Comparison of ENCODE assay signal across 13 cellular contexts in genomic region chr5:148844433-148845279, GRCh38. TPM values are rescaled to one million over a fixed set of nuclear protein-coding genes. Genes with fewer than 3 reads are reported as not detected.
DNase-seq lines count a peak whose midpoint lies in the region; ATAC-seq and TF ChIP-seq lines count a peak whose summit lies in the region.
"Had no signal": no experiment of that assay in that cellular context is flagged by ENCODE, and none has a peak within 500 bp of the region (broad histone marks: within the 10 kb centered on the region; RNA-seq: fewer than 3 reads in every experiment).

No MANE protein-coding gene starts in this region.

- intact Hi-C loops in CD4-positive, alpha-beta T cell (cut with DNase I, micrococcal nuclease) = loop anchor here in 1 of 2 experiments (10.0 kb wide), 1 partner anchor 110 kb away; no protein-coding TSS in a partner anchor

- H3K9me3 ChIP-seq in CD4-positive, alpha-beta T cell (ENCODE audit: control insufficient read depth, low read length) = no peaks in the 10 kb centered on the region
- no peaks in the 10 kb centered on the region for H3K9me3 ChIP-seq in mesodermal cell (ENCODE audit: control insufficient read depth, low read length)
- no peaks in the 10 kb centered on the region for H3K9me3 ChIP-seq in smooth muscle cell (replicated peaks; ENCODE audit: low read depth)
- H3K9me3 ChIP-seq: thoracic aorta had no signal

- DNase-seq in CD4-positive, alpha-beta T cell = peak in 1 of 10 experiments; percentile 13
- DNase-seq in HFFc6 = no peak
- peak; percentile 47 for DNase-seq in activated gamma-delta T cell treated with anti-CD3 and anti-CD28 coated beads, Interleukin-2, amount 50 U/mL, for 16 hours (ENCODE audit: low read depth)
- DNase-seq in smooth muscle cell (lab: John Stamatoyannopoulos, UW; ENCODE audit: unreplicated experiment) = no peak
- no peak for DNase-seq in activated CD4-positive, CD25-positive, alpha-beta regulatory T cell treated with anti-CD3 and anti-CD28 coated beads, Interleukin-2, amount 50 U/mL, for 72 hours
- no peak for DNase-seq in nucleus accumbens (lab: John Stamatoyannopoulos, UW)
- DNase-seq: amygdala, H7, NCI-H1930, NCI-H774 had no signal

- POLR2A ChIA-PET in CD4-positive, alpha-beta T cell (lab: Charles Lee) = interaction anchor here (0.6 kb wide), 1 partner anchor 13 kb away, joined by 4 read pairs; no protein-coding TSS in a partner anchor

- H3K36me3 Mint-ChIP-seq in CD4-positive, alpha-beta T cell (ENCODE audit: low read depth) = no peaks in the 10 kb centered on the region
- H3K36me3 Mint-ChIP-seq in HFFc6 (ENCODE audit: low read depth) = 0 out of 2 replicates have a peak, but pooled peaks cover 6% of the 10 kb centered on the region

- H3K27me3 ChIP-seq in CD4-positive, alpha-beta T cell (ENCODE audit: control insufficient read depth, insufficient read depth, low read length) = no peaks in the 10 kb centered on the region
- no peaks in the 10 kb centered on the region for H3K27me3 ChIP-seq in smooth muscle cell (ENCODE audit: low read depth)

- no peaks in the 10 kb centered on the region for H3K9me3 Mint-ChIP-seq in CD4-positive, alpha-beta T cell
- no peaks in the 10 kb centered on the region for H3K9me3 Mint-ChIP-seq in HFFc6

- no peaks in the 10 kb centered on the region for H3K79me2 ChIP-seq in smooth muscle cell (ENCODE audit: low read depth)

- H3K4me3 ChIP-seq in mesodermal cell (ENCODE audit: extremely low read depth, insufficient read depth, low read length, poor library complexity, severe bottlenecking) = no peak overlapping the region
- no peak overlapping the region for H3K4me3 ChIP-seq in smooth muscle cell
- H3K4me3 ChIP-seq: thoracic aorta had no signal

- TF ChIP-seq CTCF in CD4-positive, alpha-beta T cell (IDR thresholded peaks at IDR 0.05) = no peak
- TF ChIP-seq CTCF in HFFc6 (IDR thresholded peaks at IDR 0.05) (peak; percentile 33; the same call in 1 of the 2 replicates), smooth muscle cell (IDR thresholded peaks at IDR 0.05; ENCODE audit: borderline replicate concordance, insufficient read depth, poor library complexity, severe bottlenecking) (no peak)

- H4K20me1 ChIP-seq in smooth muscle cell (ENCODE audit: low read depth) = no peaks in the 10 kb centered on the region

- H3K27ac ChIP-seq in CD4-positive, alpha-beta T cell (ENCODE audit: low read depth, low read length) = no peak overlapping the region
- H3K27ac ChIP-seq in mesodermal cell (ENCODE audit: low read depth, low read length, severe bottlenecking) = peak overlapping the region; percentile 80
- no peak overlapping the region for H3K27ac ChIP-seq in smooth muscle cell (ENCODE audit: low read depth)
- H3K27ac ChIP-seq: thoracic aorta had no signal

- H3F3A ChIP-seq in smooth muscle cell (ENCODE audit: low read depth) = no peaks in the 10 kb centered on the region

- H3K36me3 ChIP-seq in mesodermal cell (ENCODE audit: control insufficient read depth, insufficient read depth, low read length) = no peaks in the 10 kb centered on the region
- no peaks in the 10 kb centered on the region for H3K36me3 ChIP-seq in smooth muscle cell (ENCODE audit: low read depth)
- H3K36me3 ChIP-seq: thoracic aorta had no signal

- no peak overlapping the region for H3K9ac ChIP-seq in smooth muscle cell (ENCODE audit: low read depth)

- no peak overlapping the region for H2AFZ ChIP-seq in smooth muscle cell (ENCODE audit: low read depth)

- H3K27me3 Mint-ChIP-seq in CD4-positive, alpha-beta T cell = peaks cover 8% of the 10 kb centered on the region
- H3K27me3 Mint-ChIP-seq in HFFc6 (ENCODE audit: insufficient read depth) = peaks cover 1% of the 10 kb centered on the region

- H3K4me2 ChIP-seq in smooth muscle cell = no peak overlapping the region

- H3K4me1 ChIP-seq in mesodermal cell (ENCODE audit: control insufficient read depth, insufficient read depth, low read length, poor library complexity, severe bottlenecking) = peaks cover 26% of the 10 kb centered on the region
- no peaks in the 10 kb centered on the region for H3K4me1 ChIP-seq in smooth muscle cell (ENCODE audit: low read depth)

- peak; percentile 64 for ATAC-seq in CD4-positive, alpha-beta T cell (ENCODE audit: poor library complexity)
- no peak for ATAC-seq in HG03025 (IDR thresholded peaks at IDR 0.05; ENCODE audit: low FRiP score, unreplicated experiment)

- CTCF ChIA-PET in CD4-positive, alpha-beta T cell (lab: Charles Lee) = interaction anchor here (0.8 to 1.3 kb wide), 2 partner anchors 14 to 113 kb away, joined by 3 to 7 read pairs; no protein-coding TSS in a partner anchor

- H3K4me3 Mint-ChIP-seq in CD4-positive, alpha-beta T cell = no peak overlapping the region
- no peak overlapping the region; the same call in 1 of the 2 replicates for H3K4me3 Mint-ChIP-seq in HFFc6

- no peak overlapping the region for H3K27ac Mint-ChIP-seq in CD4-positive, alpha-beta T cell
- H3K27ac Mint-ChIP-seq in HFFc6 = peak overlapping the region; percentile 3

- whole genome bisulfite sequencing in mesodermal cell (ENCODE audit: insufficient coverage in 2 of 2), 2 experiments = 77 to 94% methylated on average over 2 to 4 of the region's 7 CpGs
- 85% methylated on average over 7 of the region's 7 CpGs for WGBS in smooth muscle cell (ENCODE audit: low lambda C conversion rate)

- H3K4me1 Mint-ChIP-seq in CD4-positive, alpha-beta T cell (ENCODE audit: low read depth) = peaks cover 29% of the 10 kb centered on the region
- peaks cover 72% of the 10 kb centered on the region for H3K4me1 Mint-ChIP-seq in HFFc6 (ENCODE audit: low read depth)

RNA-seq across cellular contexts. Expression of gene ADRB2, which starts 18.2 kb away (rescaled TPM):
- 1 to 10 TPM; 1.2 to 1.6 TPM for total RNA-seq in CD4-positive, alpha-beta T cell
- total RNA-seq in HFFc6 (2021; fragmentation: NEBNext Ultra II Directional; extraction: Animal tissue kit (Norgen Biotek cat#: 25700)) = 1 to 10 TPM; 2.0 to 4.0 (median 3.7) TPM
- 1.5 TPM for polyA plus RNA-seq in mesodermal cell (2013, experiment 1 of 2)
- 0.71 TPM for polyA plus RNA-seq in mesodermal cell (2013, experiment 2 of 2)
- total RNA-seq in smooth muscle cell = 1.9 TPM in 2 replicates
- 1.7 and 1.9 TPM in 2 replicates for polyA plus RNA-seq in smooth muscle cell
